ENCODE assay signal across 16 cellular contexts in the genomic region with DNA sequence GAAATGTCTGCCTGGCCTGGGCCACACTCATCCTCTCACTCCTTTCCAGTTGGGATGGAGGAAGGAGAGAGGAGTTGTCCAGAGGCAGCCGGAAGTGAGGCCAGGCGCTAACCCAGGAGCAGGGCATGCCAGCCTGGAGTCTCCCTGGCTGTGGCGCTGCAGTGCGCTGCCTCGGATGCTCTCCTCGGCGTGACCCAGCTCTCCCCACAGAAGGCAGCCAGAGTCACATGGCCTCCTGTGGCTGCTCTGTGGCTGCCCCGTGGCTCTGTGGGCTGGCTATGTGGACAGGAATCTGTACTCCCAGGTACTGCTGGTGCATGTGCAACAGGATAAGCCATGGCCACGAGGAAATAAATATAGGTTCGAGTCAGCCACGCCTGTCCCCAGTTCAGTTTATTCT.
A peak's percentile ranks its signal among the peaks of the same experiment; 100 is the strongest.
DNase-seq lines count a peak whose midpoint lies in the region; ATAC-seq and TF ChIP-seq lines count a peak whose summit lies in the region.
"Had no signal": no experiment of that assay in that cellular context is flagged by ENCODE, and none has a peak within 500 bp of the region (broad histone marks: within the 10 kb centered on the region; RNA-seq: fewer than 3 reads in every experiment).

No MANE protein-coding gene starts in this region.

- ATAC-seq in sciatic nerve (peak; percentile 60), HG03196 (IDR thresholded peaks at IDR 0.05; ENCODE audit: unreplicated experiment) (no peak)
- ATAC-seq: body of pancreas had no signal

- peak; percentile 9; the same call in 1 of the 2 replicates for TF ChIP-seq CTCF in AG10803 (conservative IDR thresholded peaks at IDR 0.05; ENCODE audit: low read length)

- no peak overlapping the region for H3K4me3 ChIP-seq in AG10803 (ENCODE audit: low read length)
- H3K4me3 ChIP-seq: body of pancreas had no signal

- DNase-seq in AG10803 (ENCODE audit: low read depth) (peak; percentile 36), SK-N-DZ (ENCODE audit: low spot score) (peak; percentile 3), fibroblast of gingiva (ENCODE audit: low read depth) (peak; percentile 38), sciatic nerve (ENCODE audit: low spot score) (no peak), posterior cingulate gyrus (no peak), NCI-H510A (lab: John Stamatoyannopoulos, UW) (no peak)
- no peak for DNase-seq in activated T-cell treated with anti-CD3 and anti-CD28 coated beads, Interleukin-2, amount 50 U/mL, for 48 hours
- DNase-seq: ACHN; body of pancreas; hippocampal formation; left cardiac atrium; NCI-H446 treated with DMSO at 0.1 percent for 48 hours; Right ventricle myocardium superior; stimulated activated CD4-positive, alpha-beta T cell treated with anti-CD3 and anti-CD28 coated beads, Interleukin-15, amount 100 ng/mL, for 24 hours; T-helper 2 cell had no signal

- intact Hi-C loops in sciatic nerve (cut with DNase I) (no loop called here), posterior cingulate gyrus (cut with DNase I) (no loop called here)

Comparison
In these comparisons a context has a peak if more than half of its experiments do, and no peak if none do; other contexts are left out.
1. DNase-seq: peak in AG10803 (single experiment), SK-N-DZ (single experiment) and fibroblast of gingiva (single experiment); none in sciatic nerve (single experiment), posterior cingulate gyrus (0 of 10), activated T-cell treated with anti-CD3 and anti-CD28 coated beads, Interleukin-2, amount 50 U/mL, for 48 hours (0 of 2) and NCI-H510A (single experiment).